Comparison of ENCODE assay signal across 19 cellular contexts in genomic region chr10:1041514-1041913, GRCh38. TPM values are rescaled to one million over a fixed set of nuclear protein-coding genes. Genes with fewer than 3 reads are reported as not detected.
A peak's percentile ranks its signal among the peaks of the same experiment; 100 is the strongest.
DNase-seq lines count a peak whose midpoint lies in the region; ATAC-seq, FAIRE-seq and TF ChIP-seq lines count a peak whose summit lies in the region.
"Had no signal": no experiment of that assay in that cellular context is flagged by ENCODE, and none has a peak within 500 bp of the region (broad histone marks: within the 10 kb centered on the region; RNA-seq: fewer than 3 reads in every experiment).

No MANE protein-coding gene starts in this region.

- no peak overlapping the region for H2AFZ ChIP-seq in GM12878 (ENCODE audit: control insufficient read depth, low read depth, low read length)
- H2AFZ ChIP-seq in PC-9: no peak overlapping the region

- peaks cover 13% of the 10 kb centered on the region for H3F3A ChIP-seq in PC-9 (ENCODE audit: insufficient read depth, low read depth)

- TF ChIP-seq POLR2A in GM12878 (IDR thresholded peaks at IDR 0.05; ENCODE audit: low read depth, low read length): no peak
- no peak for TF ChIP-seq POLR2A in gastrocnemius medialis (IDR thresholded peaks at IDR 0.05)

- no peak for TF ChIP-seq CTCF in HEK293 (tag by site-specific recombination; IDR thresholded peaks at IDR 0.05)
- no peak for TF ChIP-seq CTCF in GM12878 (IDR thresholded peaks at IDR 0.05 in 2 of 3, conservative IDR thresholded peaks at IDR 0.05 in 1 of 3; ENCODE audit: control insufficient read depth in 2 of 3, extremely low read depth in 1 of 3, insufficient read depth in 1 of 3, low read depth in 3 of 3, low read length in 3 of 3)
- no peak for TF ChIP-seq CTCF in gastrocnemius medialis (IDR thresholded peaks at IDR 0.05 in 4 of 5, conservative IDR thresholded peaks at IDR 0.05 in 1 of 5)
- TF ChIP-seq CTCF in PC-9 (conservative IDR thresholded peaks at IDR 0.05): no peak

- H4K20me1 ChIP-seq in BLaER1 (peaks cover 34% of the 10 kb centered on the region), GM12878 (ENCODE audit: control insufficient read depth, insufficient read depth) (peaks cover 3% of the 10 kb centered on the region; the same call in 1 of the 2 replicates), PC-9 (ENCODE audit: insufficient read depth) (peaks cover 10% of the 10 kb centered on the region; the same call in 1 of the 2 replicates)

- no peak overlapping the region for H3K4me3 ChIP-seq in BLaER1
- no peak overlapping the region for H3K4me3 ChIP-seq in HEK293 (ENCODE audit: low read depth, low read length)
- H3K4me3 ChIP-seq in GM12878: no peak overlapping the region
- no peak overlapping the region for H3K4me3 ChIP-seq in gastrocnemius medialis
- H3K4me3 ChIP-seq in PC-9: no peak overlapping the region
- H3K4me3 ChIP-seq: A549 had no signal

- 94% methylated on average over 9 of the region's 9 CpGs for WGBS in GM12878 (ENCODE audit: insufficient coverage, insufficient replicate concordance, low lambda C conversion rate, missing lambda C conversion rate)

- RAD21 ChIA-PET in GM12878 (lab: Charles Lee; ENCODE audit: unreplicated experiment): interaction anchor here (0.8 kb wide), 1 partner anchor 8 kb away, joined by 3 read pairs; no protein-coding TSS in a partner anchor

- H3K4me1 ChIP-seq in BLaER1 (peaks cover 87% of the 10 kb centered on the region), HEK293 (ENCODE audit: control insufficient read depth, insufficient read depth, low read length) (no peaks in the 10 kb centered on the region), GM12878 (ENCODE audit: control insufficient read depth, insufficient read depth, low read length) (peaks cover 8% of the 10 kb centered on the region), gastrocnemius medialis (peaks cover 42 to 52% of the 10 kb centered on the region in 2 donors), PC-9 (replicated peaks; ENCODE audit: insufficient read depth) (no peaks in the 10 kb centered on the region)
- H3K4me1 ChIP-seq: A549 had no signal

- intact Hi-C loops in GM12878 (cut with micrococcal nuclease; ENCODE audit: unreplicated experiment) (loop anchor here (5.0 kb wide), 1 partner anchor 54 kb away; the partner anchor contains the start of gene GTPBP4), gastrocnemius medialis (cut with DNase I; ENCODE audit: low total_unique reads) (loop anchor here (10.0 kb wide), 2 partner anchors 357 to 417 kb away; partner anchors contain the start of gene DIP2C), PC-9 (cut with micrococcal nuclease; ENCODE audit: unreplicated experiment) (no loop called here)

- POLR2A ChIA-PET in HEK293 (lab: Yijun Ruan, JAX): no interaction called here
- POLR2A ChIA-PET in GM12878 (lab: Charles Lee): interaction anchor here (0.7 to 1.4 kb wide), 4 partner anchors 11 to 913 kb away, joined by 3 read pairs; no protein-coding TSS in a partner anchor
- POLR2A ChIA-PET in PC-9 (lab: Charles Lee; ENCODE audit: unreplicated experiment): interaction anchor here (0.7 kb wide), 1 partner anchor 1940 kb away, joined by 15 read pairs; no protein-coding TSS in a partner anchor

- ATAC-seq in GM12878 (no peak), gastrocnemius medialis (no peak)
- ATAC-seq: A549 had no signal

- no peak for TF ChIP-seq EP300 in GM12878 (IDR thresholded peaks at IDR 0.05; ENCODE audit: borderline replicate concordance in 1 of 2, control insufficient read depth in 1 of 2, low read depth in 2 of 2, low read length in 2 of 2)

- SMC1A ChIA-PET in GM12878 (lab: Charles Lee; ENCODE audit: uncharacterized antibody, unreplicated experiment): interaction anchor here (1.3 to 1.4 kb wide), 2 partner anchors 12 to 54 kb away, joined by 4 to 8 read pairs; partner anchors contain the start of gene GTPBP4

- BruUV-seq in GM12878 (replicated peaks; lab: Mats Ljungman, UMichigan): no TSS peak
- no TSS peak for BruUV-seq in PC-9 (replicated peaks; lab: Mats Ljungman, UMichigan)

- no peaks in the 10 kb centered on the region for H3K9me2 ChIP-seq in PC-9 (ENCODE audit: insufficient read depth)

- FAIRE-seq in GM12878 (lab: Jason Lieb, UNC) (no peak), frontal cortex (lab: Jason Lieb, UNC) (no peak)
- FAIRE-seq: A549, D721Med, GM12892, H1 had no signal

- H3K27me3 ChIP-seq in BLaER1 (no peaks in the 10 kb centered on the region), GM12878 (replicated peaks in 1 of 2; ENCODE audit: control insufficient read depth in 2 of 2, insufficient read depth in 2 of 2, low read length in 1 of 2) (no peaks in the 10 kb centered on the region), gastrocnemius medialis (no peaks in the 10 kb centered on the region), PC-9 (ENCODE audit: insufficient read depth, low read depth) (no peaks in the 10 kb centered on the region)

- H3K9me3 ChIP-seq in BLaER1 (no peaks in the 10 kb centered on the region), HEK293 (ENCODE audit: control insufficient read depth, insufficient read depth, low read depth, low read length) (no peaks in the 10 kb centered on the region), GM12878 (replicated peaks; ENCODE audit: control insufficient read depth, insufficient read depth, low read length) (no peaks in the 10 kb centered on the region), gastrocnemius medialis (no peaks in the 10 kb centered on the region), PC-9 (ENCODE audit: insufficient read depth, low read depth) (no peaks in the 10 kb centered on the region)
- H3K9me3 ChIP-seq: A549, Caco-2 had no signal

- H3K36me3 ChIP-seq in BLaER1 (peaks cover 54% of the 10 kb centered on the region), HEK293 (ENCODE audit: control insufficient read depth in 2 of 2, insufficient read depth in 1 of 2, low read length in 2 of 2) (peaks cover 38 to 60% of the 10 kb centered on the region in 2 experiments), GM12878 (ENCODE audit: control insufficient read depth in 2 of 2, insufficient read depth in 2 of 2, low read length in 1 of 2) (peaks cover 2 to 16% of the 10 kb centered on the region in 2 experiments), gastrocnemius medialis (peaks cover 0 to 38% of the 10 kb centered on the region in 2 donors), PC-9 (ENCODE audit: low read depth) (0 out of 2 replicates have a peak, but pooled peaks cover 4% of the 10 kb centered on the region)

- H3K9ac ChIP-seq in BLaER1: no peak overlapping the region
- no peak overlapping the region for H3K9ac ChIP-seq in GM12878 (ENCODE audit: control insufficient read depth, insufficient read depth, low read length)
- H3K9ac ChIP-seq: KMS-11 had no signal

- TF ChIP-seq RAD21 in GM12878 (IDR thresholded peaks at IDR 0.05; ENCODE audit: insufficient read depth, low read depth, low read length): no peak

- CTCF ChIA-PET in HEK293 (lab: Yijun Ruan, JAX) (no interaction called here), GM12878 (lab: Yijun Ruan, JAX) (interaction anchor here (1.4 kb wide), 1 partner anchor 13 kb away, joined by 3 read pairs; no protein-coding TSS in a partner anchor), PC-9 (lab: Charles Lee) (no interaction called here)

- peak overlapping the region; percentile 93 for H3K4me2 ChIP-seq in BLaER1
- no peak overlapping the region for H3K4me2 ChIP-seq in GM12878 (ENCODE audit: control insufficient read depth, insufficient read depth)
- H3K4me2 ChIP-seq in PC-9: no peak overlapping the region
- H3K4me2 ChIP-seq: A549, KMS-11 had no signal

- no peak for DNase-seq in GM12878 (ENCODE audit: low read depth, low spot score)
- DNase-seq in gastrocnemius medialis: no peak
- DNase-seq in frontal cortex (ENCODE audit: low spot score in 2 of 2): no peak
- DNase-seq in COLO829 (ENCODE audit: low spot score): no peak
- DNase-seq in PC-9: no peak
- DNase-seq: AML-193; C1 segment of cervical spinal cord; Caco-2; CD4-positive, CD25-positive, alpha-beta regulatory T cell; CD8-positive, alpha-beta memory T cell; H9 had no signal

- peaks cover 38% of the 10 kb centered on the region for H3K79me2 ChIP-seq in GM12878 (ENCODE audit: control insufficient read depth, insufficient read depth, low read length)
- H3K79me2 ChIP-seq in PC-9 (ENCODE audit: low read depth): peaks cover 28% of the 10 kb centered on the region

- H3K27ac ChIP-seq in BLaER1 (peak overlapping the region; percentile 40; the same call in 1 of the 2 replicates), HEK293 (ENCODE audit: extremely low read depth, low read depth, low read length) (no peak overlapping the region), GM12878 (ENCODE audit: control insufficient read depth, insufficient read depth) (no peak overlapping the region), gastrocnemius medialis (peak overlapping the region; percentile 82 to 93 (median 90)), PC-9 (no peak overlapping the region)
- H3K27ac ChIP-seq: A549, KMS-11 had no signal

- in situ Hi-C loops in GM12878 (cut with MboI): no loop called here
- in situ Hi-C loops in gastrocnemius medialis (cut with MboI; ENCODE audit: low sequenced_read_pairs in 4 of 4): no loop called here

RNA-seq across cellular contexts. Expression of gene IDI1, which starts 7.4 kb away (rescaled TPM):
- total RNA-seq in GM12878 (2013; cell fraction: nucleolus; rRNA removed): 154 and 155 TPM in 2 replicates
- total RNA-seq in GM12878 (2014; rRNA removed) (112 and 150 TPM in 2 replicates), GM12878 (2014; rRNA removed; fragmentation: Illumina TruSeq; extraction: Trizol) (152 and 163 TPM in 2 replicates), GM12878 (2021) (85.5 and 88.4 TPM in 2 replicates), gastrocnemius medialis (10 to 100 TPM; 48.3 to 66.8 (median 66.5) TPM), frontal cortex (160 TPM), PC-9 (2021) (38.5 and 57.7 TPM in 2 replicates)
- 57.8 TPM for polyA plus RNA-seq in GM12878 (2011; ENCODE audit: low read depth)
- polyA plus RNA-seq in GM12878 (2011; rRNA removed) (216 and 332 TPM in 2 replicates), GM12878 (2014; fragmentation: Illumina TruSeq; extraction: Trizol) (156 and 224 TPM in 2 replicates), GM12878 (2014; fragmentation: Nextera tagmentation; extraction: Ambion mirVana) (100 to 1,000 TPM; 156 to 223 TPM), GM12878 (2014; rRNA removed) (129 and 158 TPM in 2 replicates), GM12878 (2016; fragmentation: Nextera tagmentation; extraction: Ambion mirVana) (100 to 1,000 TPM; 202 to 206 TPM)
- 66.6 and 66.7 TPM in 2 replicates for polyA plus RNA-seq in GM12878 (2011; cell fraction: cytosol; rRNA removed)
- polyA plus RNA-seq in GM12878 (2011; cell fraction: nucleus; rRNA removed): 108 and 119 TPM in 2 replicates
- polyA plus RNA-seq in GM12878 (2012): 79.7 and 106 TPM in 2 replicates
- polyA minus RNA-seq in GM12878 (2011; rRNA and poly(A)+ RNA removed): 82.4 and 96.9 TPM in 2 replicates
- 27.1 and 29.8 TPM in 2 replicates for polyA minus RNA-seq in GM12878 (2011; cell fraction: cytosol; rRNA and poly(A)+ RNA removed)
- 39.7 and 57.8 TPM in 2 replicates for polyA minus RNA-seq in GM12878 (2011; cell fraction: nucleus; rRNA and poly(A)+ RNA removed)

RNA-seq across cellular contexts. Expression of gene WDR37, which starts 14.7 kb away (rescaled TPM):
- total RNA-seq in GM12878 (2013; cell fraction: nucleolus; rRNA removed): 35.7 and 36.6 TPM in 2 replicates
- total RNA-seq in GM12878 (2014; rRNA removed) (8.0 and 8.5 TPM in 2 replicates), GM12878 (2014; rRNA removed; fragmentation: Illumina TruSeq; extraction: Trizol) (6.1 and 6.3 TPM in 2 replicates), GM12878 (2021) (9.0 and 11.1 TPM in 2 replicates), gastrocnemius medialis (10 to 100 TPM; 18.4 to 26.2 (median 23.2) TPM), frontal cortex (32.6 TPM), PC-9 (2021) (10.9 and 12.3 TPM in 2 replicates)
- 5.1 TPM for polyA plus RNA-seq in GM12878 (2011; ENCODE audit: low read depth)
- polyA plus RNA-seq in GM12878 (2011; rRNA removed) (9.7 and 10.5 TPM in 2 replicates), GM12878 (2014; fragmentation: Illumina TruSeq; extraction: Trizol) (6.4 and 6.6 TPM in 2 replicates), GM12878 (2014; fragmentation: Nextera tagmentation; extraction: Ambion mirVana) (1 to 10 TPM; 1.9 to 2.5 TPM), GM12878 (2014; rRNA removed) (8.4 and 8.8 TPM in 2 replicates), GM12878 (2016; fragmentation: Nextera tagmentation; extraction: Ambion mirVana) (1 to 10 TPM; 6.5 to 7.7 TPM)
- 10.4 and 10.9 TPM in 2 replicates for polyA plus RNA-seq in GM12878 (2011; cell fraction: cytosol; rRNA removed)
- 31.1 and 31.4 TPM in 2 replicates for polyA plus RNA-seq in GM12878 (2011; cell fraction: nucleus; rRNA removed)
- 6.1 and 8.4 TPM in 2 replicates for polyA plus RNA-seq in GM12878 (2012)
- polyA minus RNA-seq in GM12878 (2011; rRNA and poly(A)+ RNA removed): 25.3 and 25.7 TPM in 2 replicates
- polyA minus RNA-seq in GM12878 (2011; cell fraction: cytosol; rRNA and poly(A)+ RNA removed): 4.1 and 12.3 TPM in 2 replicates
- 12.3 and 15.5 TPM in 2 replicates for polyA minus RNA-seq in GM12878 (2011; cell fraction: nucleus; rRNA and poly(A)+ RNA removed)

RNA-seq across cellular contexts. Expression of gene IDI2, which starts 15.9 kb away (rescaled TPM):
- not detected in 2 replicates for total RNA-seq in GM12878 (2013; cell fraction: nucleolus; rRNA removed)
- total RNA-seq in GM12878 (2014; rRNA removed) (not detected in 2 replicates), GM12878 (2014; rRNA removed; fragmentation: Illumina TruSeq; extraction: Trizol) (not detected in 2 replicates), GM12878 (2021) (not detected in 2 replicates), gastrocnemius medialis (100 to 1,000 TPM in 2 of 4 donors, 10 to 100 TPM in 2; 43.7 to 204 (median 86.7) TPM), frontal cortex (not detected), PC-9 (2021) (not detected in 2 replicates)
- not detected for polyA plus RNA-seq in GM12878 (2011; ENCODE audit: low read depth)
- polyA plus RNA-seq in GM12878 (2011; rRNA removed) (not detected in 2 replicates), GM12878 (2014; fragmentation: Illumina TruSeq; extraction: Trizol) (0.06 TPM in 1 of 2 replicates, not detected in the other), GM12878 (2014; fragmentation: Nextera tagmentation; extraction: Ambion mirVana) (not detected), GM12878 (2014; rRNA removed) (not detected in 2 replicates), GM12878 (2016; fragmentation: Nextera tagmentation; extraction: Ambion mirVana) (not detected)
- not detected in 2 replicates for polyA plus RNA-seq in GM12878 (2011; cell fraction: cytosol; rRNA removed)
- polyA plus RNA-seq in GM12878 (2011; cell fraction: nucleus; rRNA removed): not detected in 2 replicates
- not detected in 2 replicates for polyA plus RNA-seq in GM12878 (2012)
- not detected in 2 replicates for polyA minus RNA-seq in GM12878 (2011; rRNA and poly(A)+ RNA removed)
- not detected in 2 replicates for polyA minus RNA-seq in GM12878 (2011; cell fraction: cytosol; rRNA and poly(A)+ RNA removed)
- not detected in 2 replicates for polyA minus RNA-seq in GM12878 (2011; cell fraction: nucleus; rRNA and poly(A)+ RNA removed)
- total RNA-seq: Caco-2; CD4-positive, CD25-positive, alpha-beta regulatory T cell; CD8-positive, alpha-beta memory T cell; H1; H9; HT-29 had no signal
- polyA plus RNA-seq: A549; CD4-positive, CD25-positive, alpha-beta regulatory T cell; CD8-positive, alpha-beta memory T cell; H1 had no signal

RNA-seq across cellular contexts. Expression of gene GTPBP4, which starts 53.3 kb away (rescaled TPM):
- 89.9 and 93.0 TPM in 2 replicates for total RNA-seq in GM12878 (2013; cell fraction: nucleolus; rRNA removed)
- 58.5 and 64.6 TPM in 2 replicates for total RNA-seq in GM12878 (2014; rRNA removed)
- total RNA-seq in GM12878 (2014; rRNA removed; fragmentation: Illumina TruSeq; extraction: Trizol): 88.7 and 89.6 TPM in 2 replicates
- total RNA-seq in GM12878 (2021): 82.2 and 93.9 TPM in 2 replicates
- polyA plus RNA-seq in GM12878 (2011; ENCODE audit: low read depth): 24.6 TPM
- 62.0 and 68.8 TPM in 2 replicates for polyA plus RNA-seq in GM12878 (2011; rRNA removed)
- polyA plus RNA-seq in GM12878 (2011; cell fraction: cytosol; rRNA removed): 23.3 and 23.5 TPM in 2 replicates
- 45.3 and 63.4 TPM in 2 replicates for polyA plus RNA-seq in GM12878 (2011; cell fraction: nucleus; rRNA removed)
- polyA plus RNA-seq in GM12878 (2012): 37.8 and 48.2 TPM in 2 replicates
- polyA plus RNA-seq in GM12878 (2014; fragmentation: Illumina TruSeq; extraction: Trizol): 74.9 and 99.3 TPM in 2 replicates
- polyA plus RNA-seq in GM12878 (2014; fragmentation: Nextera tagmentation; extraction: Ambion mirVana): 10 to 100 TPM; 60.3 to 68.0 TPM
- 61.7 and 66.3 TPM in 2 replicates for polyA plus RNA-seq in GM12878 (2014; rRNA removed)
- 100 to 1,000 TPM; 115 to 118 TPM for polyA plus RNA-seq in GM12878 (2016; fragmentation: Nextera tagmentation; extraction: Ambion mirVana)
- polyA minus RNA-seq in GM12878 (2011; rRNA and poly(A)+ RNA removed): 34.4 and 44.0 TPM in 2 replicates
- polyA minus RNA-seq in GM12878 (2011; cell fraction: cytosol; rRNA and poly(A)+ RNA removed): 9.5 and 14.7 TPM in 2 replicates
- polyA minus RNA-seq in GM12878 (2011; cell fraction: nucleus; rRNA and poly(A)+ RNA removed): 28.4 and 54.9 TPM in 2 replicates
- 10 to 100 TPM; 34.7 to 51.5 (median 38.5) TPM for total RNA-seq in gastrocnemius medialis
- total RNA-seq in frontal cortex: 21.6 TPM
- total RNA-seq in PC-9 (2021): 62.5 and 74.1 TPM in 2 replicates

Comparison
In these comparisons a context has a peak if more than half of its experiments do, and no peak if none do; other contexts are left out.
1. H3K27ac ChIP-seq: peak in BLaER1 (single experiment) and gastrocnemius medialis (4 of 4); none in HEK293 (single experiment), GM12878 (single experiment) and PC-9 (single experiment).
2. RNA of gene IDI2, which starts 15.9 kb away (total RNA-seq): 43.7 to 204 TPM in gastrocnemius medialis; not detected in GM12878, not detected in frontal cortex (single experiment) and not detected in PC-9; every median in the first group is over 10 times any median in the second.